Comparison of ENCODE assay signal across 24 cellular contexts in genomic region chrX:13009256-13009655, GRCh38. TPM values are rescaled to one million over a fixed set of nuclear protein-coding genes. Genes with fewer than 3 reads are reported as not detected.
DNase-seq lines count a peak whose midpoint lies in the region; ATAC-seq, FAIRE-seq and TF ChIP-seq lines count a peak whose summit lies in the region.
"Had no signal": no experiment of that assay in that cellular context is flagged by ENCODE, and none has a peak within 500 bp of the region (broad histone marks: within the 10 kb centered on the region; RNA-seq: fewer than 3 reads in every experiment).

No MANE protein-coding gene starts in this region.

- H3K79me2 ChIP-seq in PC-3 (ENCODE audit: low read length): no peaks in the 10 kb centered on the region

- no peak for FAIRE-seq in GM12891 (lab: Jason Lieb, UNC)
- FAIRE-seq: H1 had no signal

- no TSS peak for BruUV-seq in PC-3 (replicated peaks; lab: Mats Ljungman, UMichigan)

- peak overlapping the region; percentile 97 for H3K27ac ChIP-seq in PC-3 (ENCODE audit: low read length)
- H3K27ac ChIP-seq: C4-2B had no signal

- H3K4me3 ChIP-seq in PC-3 (ENCODE audit: low read length): no peak overlapping the region
- H3K4me3 ChIP-seq: smooth muscle cell had no signal

- DNase-seq in DMS53 (lab: John Stamatoyannopoulos, UW): peak; percentile 3
- no peak for DNase-seq in DMS53 treated with DMSO at 0.1 percent for 48 hours (lab: John Stamatoyannopoulos, UW; ENCODE audit: unreplicated experiment)
- DNase-seq in PC-3: peak; percentile 30
- DNase-seq in cerebellum (ENCODE audit: low spot score): peak; percentile 1
- no peak for DNase-seq in sciatic nerve (ENCODE audit: low spot score)
- DNase-seq in D341Med (ENCODE audit: low spot score): no peak
- no peak for DNase-seq in GM12891 (ENCODE audit: insufficient read length, low spot score)
- DNase-seq in activated effector memory CD4-positive, alpha-beta T cell treated with anti-CD3 and anti-CD28 coated beads, Interleukin-2, amount 50 U/mL, for 16 hours: no peak
- DNase-seq: 8988T; activated CD4-positive, alpha-beta memory T cell treated with anti-CD3 and anti-CD28 coated beads for 36 hours; activated T-cell treated with anti-CD3 and anti-CD28 coated beads, Interleukin-2, amount 50 U/mL, for 4 hours; central memory CD4-positive, alpha-beta T cell; DND-41; effector memory CD4-positive, alpha-beta T cell; Kasumi-1; natural killer cell; NCI-H1436; posterior cingulate gyrus; T-helper 1 cell had no signal

- CTCF ChIA-PET in PC-3 (lab: Charles Lee): no interaction called here

- no peak for TF ChIP-seq CTCF in PC-3 (conservative IDR thresholded peaks at IDR 0.05; ENCODE audit: low read depth, low read length)

- no peak overlapping the region for H2AFZ ChIP-seq in PC-3 (ENCODE audit: low read length)

- H3K4me2 ChIP-seq in PC-3 (ENCODE audit: low read length): no peak overlapping the region
- H3K4me2 ChIP-seq: smooth muscle cell had no signal

- POLR2A ChIA-PET in PC-3 (lab: Charles Lee; ENCODE audit: unreplicated experiment): no interaction called here

- no peaks in the 10 kb centered on the region for H3K9me3 ChIP-seq in PC-3 (ENCODE audit: low read length)

- no peaks in the 10 kb centered on the region for H3K36me3 ChIP-seq in PC-3 (ENCODE audit: low read depth, low read length)

- no peaks in the 10 kb centered on the region for H4K20me1 ChIP-seq in PC-3 (ENCODE audit: low read length)

- no peaks in the 10 kb centered on the region for H3K27me3 ChIP-seq in PC-3 (ENCODE audit: low read length)

- no peak overlapping the region for H3K9ac ChIP-seq in PC-3 (ENCODE audit: low read length)

- H3K4me1 ChIP-seq in PC-3 (ENCODE audit: insufficient read depth, low read length): peaks cover 63% of the 10 kb centered on the region

- intact Hi-C loops in PC-3 (cut with micrococcal nuclease): loop anchor here (5.0 kb wide), 2 partner anchors 113 to 173 kb away; no protein-coding TSS in a partner anchor
- intact Hi-C loops in sciatic nerve (cut with DNase I): no loop called here

- H3K9me2 ChIP-seq in PC-3 (replicated peaks; ENCODE audit: low read length): no peaks in the 10 kb centered on the region

- H3F3A ChIP-seq in PC-3 (ENCODE audit: low read length, unreplicated experiment): no peaks in the 10 kb centered on the region

- ATAC-seq in PC-3: no peak
- peak; percentile 56 for ATAC-seq in sciatic nerve
- ATAC-seq: activated T-cell treated with anti-CD3 and anti-CD28 coated beads, Interleukin-2, amount 50 U/mL, for 4 hours; natural killer cell had no signal

- no peak for TF ChIP-seq POLR2A in GM12891 (IDR thresholded peaks at IDR 0.05; ENCODE audit: low read depth, low read length)

TF ChIP-seq in GM12891, 5 proteins besides CTCF, POLR2A, EP300 and RAD21:
- TF ChIP-seq POU2F2 (IDR thresholded peaks at IDR 0.05; ENCODE audit: low read depth, low read length): no peak
- no peak for TF ChIP-seq POLR2AphosphoS5 (IDR thresholded peaks at IDR 0.05; ENCODE audit: low read depth, low read length)
- no peak for TF ChIP-seq PAX5 (IDR thresholded peaks at IDR 0.05; ENCODE audit: insufficient read depth, low read length, severe bottlenecking)
TF ChIP-seq in GM12891: peak in this region for 0.

RNA-seq across cellular contexts. Expression of gene TMSB4X, which starts 34.3 kb away (rescaled TPM):
- total RNA-seq in PC-3 (2014; rRNA removed) (1,640 and 2,159 TPM in 2 replicates), cerebellum (3,074 TPM), sciatic nerve (3,078 TPM)
- 22,419 TPM for polyA plus RNA-seq in GM12891 (2012; ENCODE audit: low read depth, missing spikeins)

RNA-seq across cellular contexts. Expression of gene FAM9C, which starts 35.2 kb away (rescaled TPM):
- total RNA-seq in PC-3 (2014; rRNA removed) (not detected in 2 replicates), cerebellum (not detected), sciatic nerve (not detected)
- not detected for polyA plus RNA-seq in GM12891 (2012; ENCODE audit: low read depth, missing spikeins)
- total RNA-seq: activated T-cell treated with anti-CD3 and anti-CD28 coated beads, Interleukin-2, amount 50 U/mL, for 4 hours; H1; liver; natural killer cell; NCI-H460; smooth muscle cell had no signal
- polyA plus RNA-seq: H1, liver, smooth muscle cell had no signal

Comparison
In these comparisons a context has a peak if more than half of its experiments do, and no peak if none do; other contexts are left out.
1. DNase-seq: peak in DMS53 (single experiment), PC-3 (single experiment) and cerebellum (single experiment); none in DMS53 treated with DMSO at 0.1 percent for 48 hours (single experiment), sciatic nerve (single experiment), D341Med (single experiment), GM12891 (single experiment) and activated effector memory CD4-positive, alpha-beta T cell treated with anti-CD3 and anti-CD28 coated beads, Interleukin-2, amount 50 U/mL, for 16 hours (single experiment).